In the genomic region with DNA sequence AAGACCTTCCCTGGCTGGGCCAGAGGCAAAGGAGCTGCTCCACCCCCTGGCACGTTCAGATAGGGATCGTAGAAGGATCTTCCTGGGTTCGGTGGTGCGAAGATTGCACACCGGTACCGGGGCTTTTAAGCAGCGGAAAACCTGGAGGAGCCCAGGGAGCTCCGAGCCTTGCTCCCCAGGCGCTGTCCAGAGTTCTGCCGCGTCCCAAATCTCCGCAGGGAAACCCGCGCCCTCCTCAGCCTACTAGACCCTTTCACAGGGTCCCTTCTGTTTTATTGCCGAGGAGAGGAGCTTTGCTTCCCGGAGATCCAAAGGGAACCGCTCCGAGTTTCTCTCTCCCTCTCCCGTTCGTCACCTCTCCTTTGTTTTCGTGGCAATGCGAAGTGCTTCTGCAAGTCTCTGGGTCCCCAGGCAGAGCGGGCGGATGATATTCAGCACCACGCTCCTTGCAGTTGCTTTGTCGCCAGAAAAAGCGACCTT, we compare ENCODE assay signal across 8 cellular contexts. TPM values are rescaled to one million over a fixed set of nuclear protein-coding genes. Genes with fewer than 3 reads are reported as not detected.
DNase-seq lines count a peak whose midpoint lies in the region; TF ChIP-seq lines count a peak whose summit lies in the region.

No MANE protein-coding gene starts in this region.

- DNase-seq in AG08395 (ENCODE audit: low spot score) (peak; percentile 44), HuH-7 (ENCODE audit: low spot score) (peak; percentile 8), choroid plexus epithelial cell (ENCODE audit: low read depth) (peak; percentile 26), WERI-Rb-1 (no peak), GM19238 (ENCODE audit: insufficient read length, low spot score) (no peak), amniotic stem cell (lab: John Stamatoyannopoulos, UW) (no peak)
- no peak for DNase-seq in activated CD4-positive, alpha-beta memory T cell treated with anti-CD3 and anti-CD28 coated beads, Interleukin-2, amount 10 ng/mL, durations not matched to agents 7 days and 5 days

- no peak overlapping the region for H3K27ac ChIP-seq in WERI-Rb-1

- POLR2A ChIA-PET in activated CD4-positive, alpha-beta memory T cell treated with anti-CD3 and anti-CD28 coated beads, Interleukin-2, amount 10 ng/mL, durations not matched to agents 7 days and 5 days (lab: Charles Lee), result no interaction called here

- TF ChIP-seq CTCF in choroid plexus epithelial cell (conservative IDR thresholded peaks at IDR 0.05; ENCODE audit: low read depth, low read length) (no peak), WERI-Rb-1 (IDR thresholded peaks at IDR 0.05; ENCODE audit: low read depth, low read length) (no peak)

- H3K36me3 ChIP-seq in mucosa of stomach (ENCODE audit: control insufficient read depth, insufficient read depth, low read length) (no peaks in the 10 kb centered on the region), WERI-Rb-1 (no peaks in the 10 kb centered on the region)

- H3K36me3 Mint-ChIP-seq in activated CD4-positive, alpha-beta memory T cell treated with anti-CD3 and anti-CD28 coated beads, Interleukin-2, amount 10 ng/mL, durations not matched to agents 7 days and 5 days (ENCODE audit: low read depth), result no peaks in the 10 kb centered on the region

- no peaks in the 10 kb centered on the region for H3K4me1 ChIP-seq in mucosa of stomach (ENCODE audit: control insufficient read depth, insufficient read depth, low read length)

- H3K4me3 ChIP-seq in choroid plexus epithelial cell (ENCODE audit: low read depth, low read length), result no peak overlapping the region
- H3K4me3 ChIP-seq in mucosa of stomach (ENCODE audit: low read length), result no peak overlapping the region
- no peak overlapping the region for H3K4me3 ChIP-seq in WERI-Rb-1 (ENCODE audit: low read depth, low read length)

- H3K4me1 Mint-ChIP-seq in activated CD4-positive, alpha-beta memory T cell treated with anti-CD3 and anti-CD28 coated beads, Interleukin-2, amount 10 ng/mL, durations not matched to agents 7 days and 5 days, result peaks cover 3% of the 10 kb centered on the region

- no peak overlapping the region for H3K27ac Mint-ChIP-seq in activated CD4-positive, alpha-beta memory T cell treated with anti-CD3 and anti-CD28 coated beads, Interleukin-2, amount 10 ng/mL, durations not matched to agents 7 days and 5 days

- H3K9me3 Mint-ChIP-seq in activated CD4-positive, alpha-beta memory T cell treated with anti-CD3 and anti-CD28 coated beads, Interleukin-2, amount 10 ng/mL, durations not matched to agents 7 days and 5 days, result no peaks in the 10 kb centered on the region

- peaks cover 22% of the 10 kb centered on the region for H3K27me3 ChIP-seq in mucosa of stomach (ENCODE audit: control insufficient read depth, insufficient read depth, low read length)
- H3K27me3 ChIP-seq in WERI-Rb-1 (ENCODE audit: insufficient read depth, low read depth, severe bottlenecking), result no peaks in the 10 kb centered on the region

- peak overlapping the region; percentile 34 for H3K9ac ChIP-seq in mucosa of stomach (ENCODE audit: low read length)

- no peak overlapping the region for H3K4me3 Mint-ChIP-seq in activated CD4-positive, alpha-beta memory T cell treated with anti-CD3 and anti-CD28 coated beads, Interleukin-2, amount 10 ng/mL, durations not matched to agents 7 days and 5 days

- CTCF ChIA-PET in activated CD4-positive, alpha-beta memory T cell treated with anti-CD3 and anti-CD28 coated beads, Interleukin-2, amount 10 ng/mL, durations not matched to agents 7 days and 5 days (lab: Charles Lee), result interaction anchor here (1.0 kb wide), 1 partner anchor 19 kb away, joined by 3 read pairs; no protein-coding TSS in a partner anchor

- H3K9me3 ChIP-seq in mucosa of stomach (ENCODE audit: control insufficient read depth, low read length), result no peaks in the 10 kb centered on the region
- H3K9me3 ChIP-seq in WERI-Rb-1 (ENCODE audit: severe bottlenecking), result no peaks in the 10 kb centered on the region

- H3K27me3 Mint-ChIP-seq in activated CD4-positive, alpha-beta memory T cell treated with anti-CD3 and anti-CD28 coated beads, Interleukin-2, amount 10 ng/mL, durations not matched to agents 7 days and 5 days, result peaks cover 26% of the 10 kb centered on the region

RNA-seq across cellular contexts. Expression of gene TMEM196, which starts 0.5 kb away (rescaled TPM):
- not detected for total RNA-seq in activated CD4-positive, alpha-beta memory T cell treated with anti-CD3 and anti-CD28 coated beads, Interleukin-2, amount 10 ng/mL, durations not matched to agents 7 days and 5 days

Comparison
In these comparisons a context has a peak if more than half of its experiments do, and no peak if none do; other contexts are left out.
1. DNase-seq: peak in AG08395 (single experiment), HuH-7 (single experiment) and choroid plexus epithelial cell (single experiment); none in activated CD4-positive, alpha-beta memory T cell treated with anti-CD3 and anti-CD28 coated beads, Interleukin-2, amount 10 ng/mL, durations not matched to agents 7 days and 5 days (single experiment), WERI-Rb-1 (single experiment), GM19238 (single experiment) and amniotic stem cell (single experiment).